ENCODE assay signal across 32 cellular contexts in the genomic region with DNA sequence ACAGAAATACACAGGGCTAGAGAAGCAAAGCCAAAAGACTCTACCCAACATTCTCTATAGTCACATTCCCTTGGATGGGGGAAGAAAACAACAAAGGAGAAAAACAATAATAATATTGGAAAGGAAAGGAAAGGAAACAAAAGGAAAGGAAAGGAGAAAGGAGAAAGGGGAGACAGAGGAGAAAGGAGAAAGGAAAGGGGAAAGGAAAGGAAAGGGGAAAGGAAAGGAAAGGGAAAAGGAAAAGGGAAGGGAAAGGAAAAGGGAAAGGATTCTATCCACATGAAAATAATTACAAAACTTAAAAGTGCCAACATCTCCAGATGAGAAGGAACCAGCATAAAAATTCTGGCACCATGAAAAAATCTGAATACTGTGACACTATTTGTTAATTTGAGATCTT. TPM values are rescaled to one million over a fixed set of nuclear protein-coding genes. Genes with fewer than 3 reads are reported as not detected.
"Had no signal": no experiment of that assay in that cellular context is flagged by ENCODE, and none has a peak within 500 bp of the region (broad histone marks: within the 10 kb centered on the region; RNA-seq: fewer than 3 reads in every experiment).

No MANE protein-coding gene starts in this region.

- H3K36me3 ChIP-seq: neural progenitor cell, ovary, spleen, suprapubic skin, tibial artery, transverse colon, upper lobe of right lung, uterus had no signal

- H3K9ac ChIP-seq: neural progenitor cell, parathyroid adenoma had no signal

- H3K4me1 ChIP-seq: neural progenitor cell, parathyroid adenoma, psoas muscle, spleen, suprapubic skin, testis, tibial artery, transverse colon, upper lobe of right lung, uterus had no signal

- H3K27ac ChIP-seq: neural progenitor cell, ovary, parathyroid adenoma, psoas muscle, skin epidermis, spleen, suprapubic skin, testis, tibial artery, transverse colon, upper lobe of right lung, uterus had no signal

- H3K4me1 Mint-ChIP-seq: natural killer cell; neural progenitor cell; stimulated activated memory B cell treated with anti-CD40 and anti-IgM and Interleukin-4, amounts not matched to agents 10 μg/mL and 1 μg/mL and 100 μg/mL, for 72 hours; stimulated activated naive CD8-positive, alpha-beta T cell treated with anti-CD3 and anti-CD28 coated beads, Interleukin-15, amount 100 ng/mL, for 72 hours had no signal

- ATAC-seq: natural killer cell; psoas muscle; right cardiac atrium; sciatic nerve; stimulated activated memory B cell treated with anti-CD40 and anti-IgM and Interleukin-4, amounts not matched to agents 10 μg/mL and 1 μg/mL and 100 μg/mL, for 72 hours; stimulated activated naive CD8-positive, alpha-beta T cell treated with anti-CD3 and anti-CD28 coated beads, Interleukin-15, amount 100 ng/mL, for 72 hours; stimulated activated naive CD8-positive, alpha-beta T cell treated with anti-CD3 and anti-CD28 coated beads, Interleukin-15, Interleukin-2, amounts not matched to agents 100 U/mL and 50 U/mL, for 24 hours; upper lobe of right lung had no signal

- DNase-seq: natural killer cell; occipital lobe; ovary; posterior cingulate gyrus; psoas muscle; right cardiac atrium; spleen; stimulated activated CD4-positive, alpha-beta T cell treated with anti-CD3 and anti-CD28 coated beads, Interleukin-12 subunit alpha, Interleukin-12 subunit beta, amount 100 ng/mL, for 4 hours; stimulated activated CD4-positive, alpha-beta T cell treated with anti-CD3 and anti-CD28 coated beads, Interleukin-1b, Interleukin-23, amount 100 ng/mL, for 48 hours; stimulated activated CD4-positive, alpha-beta T cell treated with anti-CD3 and anti-CD28 coated beads, Interleukin-4, amount 100 ng/mL, for 1 hour; stimulated activated CD4-positive, alpha-beta T cell treated with anti-CD3 and anti-CD28 coated beads, Interleukin-4, amount 100 ng/mL, for 4 hours; stimulated activated CD8-positive, alpha-beta memory T cell treated with anti-CD3 and anti-CD28 coated beads, Interleukin-4, amount 100 ng/mL, for 48 hours; stimulated activated naive CD4-positive, alpha-beta T cell; stimulated activated naive CD8-positive, alpha-beta T cell treated with anti-CD3 and anti-CD28 coated beads, Interleukin-15, amount 100 ng/mL, for 72 hours; stimulated activated naive CD8-positive, alpha-beta T cell treated with anti-CD3 and anti-CD28 coated beads, Interleukin-15, Interleukin-2, amounts not matched to agents 100 U/mL and 50 U/mL, for 24 hours; substantia nigra; testis; tibial artery; transverse colon; upper lobe of right lung; uterus had no signal

- H3K4me3 Mint-ChIP-seq: natural killer cell; nephron; neural progenitor cell; stimulated activated memory B cell treated with anti-CD40 and anti-IgM and Interleukin-4, amounts not matched to agents 10 μg/mL and 1 μg/mL and 100 μg/mL, for 72 hours; stimulated activated naive CD8-positive, alpha-beta T cell treated with anti-CD3 and anti-CD28 coated beads, Interleukin-15, amount 100 ng/mL, for 72 hours; type B pancreatic cell had no signal

- H3K27me3 ChIP-seq: neural progenitor cell, ovary, spleen, suprapubic skin, testis, tibial artery, transverse colon, upper lobe of right lung, uterus had no signal

- H3K4me3 ChIP-seq: neural progenitor cell, ovary, psoas muscle, skin epidermis, smooth muscle cell, spleen, suprapubic skin, testis, tibial artery, transverse colon, upper lobe of right lung, uterus had no signal

- H3K36me3 Mint-ChIP-seq: type B pancreatic cell had no signal

- H3K79me2 ChIP-seq: parathyroid adenoma had no signal

- H2AFZ ChIP-seq: neural progenitor cell, parathyroid adenoma had no signal

- H3K27me3 Mint-ChIP-seq: progenitor cell of endocrine pancreas, type B pancreatic cell had no signal

- H3K27ac Mint-ChIP-seq: natural killer cell; nephron; neural progenitor cell; progenitor cell of endocrine pancreas; stimulated activated memory B cell treated with anti-CD40 and anti-IgM and Interleukin-4, amounts not matched to agents 10 μg/mL and 1 μg/mL and 100 μg/mL, for 72 hours; type B pancreatic cell had no signal

- H3K9me3 ChIP-seq: ovary, testis, transverse colon, upper lobe of right lung, uterus had no signal

- H3K4me2 ChIP-seq: neural progenitor cell, smooth muscle cell had no signal

RNA-seq across cellular contexts. Expression of a gene that starts 54.1 kb away (rescaled TPM):
- polyA plus RNA-seq: neural cell had no signal
